ENCODE assay signal across 11 cellular contexts in genomic region chr14:99645545-99646505, GRCh38. TPM values are rescaled to one million over a fixed set of nuclear protein-coding genes. Genes with fewer than 3 reads are reported as not detected.
A peak's percentile ranks its signal among the peaks of the same experiment; 100 is the strongest.
DNase-seq lines count a peak whose midpoint lies in the region; ATAC-seq, FAIRE-seq and TF ChIP-seq lines count a peak whose summit lies in the region.
"Had no signal": no experiment of that assay in that cellular context is flagged by ENCODE, and none has a peak within 500 bp of the region (broad histone marks: within the 10 kb centered on the region; RNA-seq: fewer than 3 reads in every experiment).

No MANE protein-coding gene starts in this region.

- CTCF ChIA-PET in HCT116 (lab: Charles Lee), result no interaction called here

- H3K9me1 ChIP-seq in keratinocyte (ENCODE audit: control insufficient read depth, extremely low read depth, insufficient read depth, low read length), result no peaks in the 10 kb centered on the region

- no peak overlapping the region for H3K4me3 ChIP-seq in HCT116 (replicated peaks in 1 of 2; ENCODE audit: low read depth in 1 of 2, low read length in 2 of 2)
- H3K4me3 ChIP-seq in cardiac fibroblast (replicated peaks in 1 of 2; ENCODE audit: low read depth in 2 of 2, low read length in 2 of 2), result peak overlapping the region; percentile 29 to 30
- peak overlapping the region; percentile 2 to 53 (median 46) for H3K4me3 ChIP-seq in keratinocyte (ENCODE audit: control insufficient read depth in 2 of 3, extremely low read depth in 1 of 3, insufficient read depth in 2 of 3, low read depth in 1 of 3, low read length in 3 of 3)
- peak overlapping the region; percentile 30 to 68 (median 33) for H3K4me3 ChIP-seq in spleen
- H3K4me3 ChIP-seq in effector memory CD4-positive, alpha-beta T cell (ENCODE audit: insufficient read depth, low read depth, low read length, poor library complexity, severe bottlenecking), result no peak overlapping the region

- no peak for DNase-seq in HCT116 (ENCODE audit: low read depth, low spot score)
- no peak for DNase-seq in cardiac fibroblast (ENCODE audit: low read depth in 2 of 2)
- DNase-seq in keratinocyte (ENCODE audit: low read depth, low spot score), result no peak
- DNase-seq in spleen, result no peak
- DNase-seq in ACHN, result no peak
- DNase-seq in stimulated activated CD4-positive, alpha-beta T cell treated with anti-CD3 and anti-CD28 coated beads, Interleukin-2, amount 100 ng/mL, for 48 hours, result no peak
- no peak for DNase-seq in 8988T
- DNase-seq in effector memory CD4-positive, alpha-beta T cell, result no peak
- DNase-seq: activated T-cell treated with anti-CD3 and anti-CD28 coated beads, Interleukin-2, amount 50 U/mL, for 1 hour; T-cell had no signal

- H2AFZ ChIP-seq in HCT116 (ENCODE audit: low read depth, low read length, poor library complexity, severe bottlenecking) (no peak overlapping the region), keratinocyte (ENCODE audit: control insufficient read depth, low read length) (peak overlapping the region; percentile 71)

- H3K9ac ChIP-seq in HCT116 (ENCODE audit: low read length), result no peak overlapping the region
- no peak overlapping the region for H3K9ac ChIP-seq in keratinocyte (ENCODE audit: control insufficient read depth, extremely low read depth, insufficient read depth, low read length)

- dilution Hi-C loops in keratinocyte (cut with MboI; ENCODE audit: extremely low pct_ligation_motif_present, low sequenced_read_pairs), result no loop called here

- H3K36me3 ChIP-seq in HCT116 (ENCODE audit: control insufficient read depth in 1 of 2, insufficient read depth in 2 of 2, low read length in 2 of 2) (no peaks in the 10 kb centered on the region), keratinocyte (ENCODE audit: control insufficient read depth in 2 of 2, extremely low read depth in 1 of 2, insufficient read depth in 2 of 2, low read length in 2 of 2) (no peaks in the 10 kb centered on the region), spleen (no peaks in the 10 kb centered on the region)
- H3K36me3 ChIP-seq in effector memory CD4-positive, alpha-beta T cell (ENCODE audit: control insufficient read depth, insufficient read depth, low read length), result no peaks in the 10 kb centered on the region

- no peak for TF ChIP-seq RAD21 in HCT116 (IDR thresholded peaks at IDR 0.05; ENCODE audit: low read depth)

- POLR2A ChIA-PET in HCT116 (lab: Charles Lee), result no interaction called here

- H3K4me1 ChIP-seq in HCT116 (ENCODE audit: control insufficient read depth in 1 of 2, insufficient read depth in 2 of 2, low read length in 2 of 2), result no peaks in the 10 kb centered on the region
- H3K4me1 ChIP-seq in keratinocyte (ENCODE audit: control insufficient read depth, extremely low read depth, insufficient read depth, low read length), result no peaks in the 10 kb centered on the region
- H3K4me1 ChIP-seq in spleen, result peaks cover 0 to 18% (median 9%) of the 10 kb centered on the region in 6 donors
- peaks cover 7% of the 10 kb centered on the region for H3K4me1 ChIP-seq in effector memory CD4-positive, alpha-beta T cell (ENCODE audit: control insufficient read depth, insufficient read depth, low read length, poor library complexity, severe bottlenecking)

- H3K9me2 ChIP-seq in HCT116 (ENCODE audit: insufficient read depth), result no peaks in the 10 kb centered on the region

- TF ChIP-seq POLR2A in HCT116 (IDR thresholded peaks at IDR 0.05; ENCODE audit: borderline replicate concordance, extremely low read depth, insufficient read depth, insufficient read length) (no peak), spleen (IDR thresholded peaks at IDR 0.05) (no peak)

- 43 to 52% (median 52%) methylated on average over 25 to 32 of the region's 32 CpGs for WGBS in spleen, 5 donors

- no peaks in the 10 kb centered on the region for H3K79me2 ChIP-seq in HCT116 (ENCODE audit: insufficient read depth, low read length)
- H3K79me2 ChIP-seq in keratinocyte (ENCODE audit: control insufficient read depth, insufficient read depth, low read length), result no peaks in the 10 kb centered on the region

- H3K9me3 ChIP-seq in HCT116 (ENCODE audit: control insufficient read depth in 1 of 2, insufficient read depth in 1 of 2, low read depth in 1 of 2, low read length in 2 of 2), result no peaks in the 10 kb centered on the region
- no peaks in the 10 kb centered on the region for H3K9me3 ChIP-seq in keratinocyte (ENCODE audit: control insufficient read depth, low read depth, low read length)
- H3K9me3 ChIP-seq in spleen, result no peaks in the 10 kb centered on the region
- H3K9me3 ChIP-seq in effector memory CD4-positive, alpha-beta T cell (ENCODE audit: control insufficient read depth, low read length), result no peaks in the 10 kb centered on the region

- intact Hi-C loops in HCT116 (cut with micrococcal nuclease) (no loop called here), spleen (cut with DNase I; ENCODE audit: low total_unique reads) (no loop called here)

- H3K27ac ChIP-seq in HCT116 (ENCODE audit: low read depth, low read length) (no peak overlapping the region), keratinocyte (ENCODE audit: control insufficient read depth, insufficient read depth, low read length) (no peak overlapping the region), spleen (peak overlapping the region in 3 of 8 donors; percentile 28 to 55 (median 30))
- H3K27ac ChIP-seq in effector memory CD4-positive, alpha-beta T cell (ENCODE audit: insufficient read depth, low read length, poor library complexity, severe bottlenecking), result no peak overlapping the region

- in situ Hi-C loops in ACHN (cut with HindIII; ENCODE audit: low pct_ligation_motif_present, low pct_unique_long_range_greater_than_20kb, low sequenced_read_pairs), result no loop called here

- H4K20me1 ChIP-seq in HCT116 (ENCODE audit: insufficient read depth), result no peaks in the 10 kb centered on the region
- H4K20me1 ChIP-seq in keratinocyte (ENCODE audit: control insufficient read depth, extremely low read depth, insufficient read depth, low read length), result no peaks in the 10 kb centered on the region

- H3K4me2 ChIP-seq in HCT116 (ENCODE audit: low read length) (no peak overlapping the region), keratinocyte (ENCODE audit: control insufficient read depth, extremely low read depth, insufficient read depth, low read depth, low read length) (peak overlapping the region; percentile 66)

- BruUV-seq in HCT116 (replicated peaks; lab: Mats Ljungman, UMichigan), result no TSS peak

- FAIRE-seq in keratinocyte (lab: Jason Lieb, UNC), result no peak

- 0 out of 2 replicates have a peak, but pooled peaks have one; percentile 32 for ATAC-seq in HCT116

- RAD21 ChIA-PET in HCT116 (lab: Charles Lee; ENCODE audit: low non-redundant PET in 1 of 2, low total read pairs in 2 of 2, uncharacterized antibody in 2 of 2, unreplicated experiment in 2 of 2), result no interaction called here

- TF ChIP-seq CTCF in HCT116 (IDR thresholded peaks at IDR 0.05 in 2 of 3, conservative IDR thresholded peaks at IDR 0.05 in 1 of 3; ENCODE audit: borderline replicate concordance in 1 of 3, insufficient read depth in 1 of 3, low read depth in 2 of 3, low read length in 2 of 3) (no peak), cardiac fibroblast (IDR thresholded peaks at IDR 0.05; ENCODE audit: low read depth, low read length) (no peak), keratinocyte (optimal IDR thresholded peaks at IDR 0.05 in 1 of 3, IDR thresholded peaks at IDR 0.05 in 1 of 3, conservative IDR thresholded peaks at IDR 0.05 in 1 of 3; ENCODE audit: extremely low read depth in 1 of 3, insufficient read depth in 2 of 3, low read length in 3 of 3) (no peak), spleen (IDR thresholded peaks at IDR 0.05 in 8 of 11, conservative IDR thresholded peaks at IDR 0.05 in 3 of 11) (no peak)

- H3K27me3 ChIP-seq in HCT116 (ENCODE audit: insufficient read depth, low read length) (no peaks in the 10 kb centered on the region), keratinocyte (ENCODE audit: control insufficient read depth, extremely low read depth, insufficient read depth, low read length) (peaks cover 27% of the 10 kb centered on the region), spleen (replicated peaks in 1 of 7) (peaks cover 0 to 46% (median 19%) of the 10 kb centered on the region in 7 donors)
- peaks cover 10% of the 10 kb centered on the region for H3K27me3 ChIP-seq in effector memory CD4-positive, alpha-beta T cell (replicated peaks; ENCODE audit: control insufficient read depth, insufficient read depth, low read length, poor library complexity, severe bottlenecking)

RNA-seq across cellular contexts. Expression of gene HHIPL1, which starts 0.9 kb away (rescaled TPM):
- total RNA-seq in HCT116 (2021; ENCODE audit: unreplicated experiment), result not detected
- 0.02 and 0.03 TPM in 2 replicates for polyA plus RNA-seq in HCT116 (2012)
- 0.08 to 0.17 TPM (median 0.11 TPM) in 3 replicates for polyA plus RNA-seq in keratinocyte
- polyA plus RNA-seq in keratinocyte (2011; ENCODE audit: low read depth), result 0.10 TPM
- 0.07 and 0.21 TPM in 2 replicates for polyA plus RNA-seq in keratinocyte (2011; cell fraction: cytosol; rRNA removed)
- polyA plus RNA-seq in keratinocyte (2011; cell fraction: nucleus; rRNA removed), result 0.34 and 0.39 TPM in 2 replicates
- 0.15 and 0.45 TPM in 2 replicates for polyA plus RNA-seq in keratinocyte (2012; ENCODE audit: low replicate concordance)
- 0.06 to 0.33 TPM (median 0.16 TPM) in 3 replicates for polyA minus RNA-seq in keratinocyte
- polyA minus RNA-seq in keratinocyte (2011; cell fraction: cytosol; rRNA and poly(A)+ RNA removed), result 0.58 TPM
- 0.42 and 0.47 TPM in 2 replicates for polyA minus RNA-seq in keratinocyte (2011; cell fraction: nucleus; rRNA and poly(A)+ RNA removed)
- total RNA-seq in spleen, result 1 to 10 TPM; 1.8 to 4.2 (median 2.8) TPM
- under 1 TPM; 0.43 to 0.67 (median 0.64) TPM for polyA plus RNA-seq in spleen

RNA-seq across cellular contexts. Expression of gene CYP46A1, which starts 38.3 kb away (rescaled TPM):
- total RNA-seq in HCT116 (2021; ENCODE audit: unreplicated experiment) (0.76 TPM), spleen (under 1 TPM; 0.16 to 0.85 (median 0.40) TPM)
- 0.27 and 0.35 TPM in 2 replicates for polyA plus RNA-seq in HCT116 (2012)
- polyA plus RNA-seq in keratinocyte (0.01 TPM in 2 of 3 replicates, not detected in the other), spleen (under 1 TPM; 0.11 to 0.38 (median 0.13) TPM)
- polyA plus RNA-seq in keratinocyte (2011; ENCODE audit: low read depth), result 0.05 TPM
- polyA plus RNA-seq in keratinocyte (2011; cell fraction: cytosol; rRNA removed), result not detected in 2 replicates
- polyA plus RNA-seq in keratinocyte (2011; cell fraction: nucleus; rRNA removed), result 0.01 and 0.12 TPM in 2 replicates
- 0.02 TPM in 1 of 2 replicates, not detected in the other for polyA plus RNA-seq in keratinocyte (2012; ENCODE audit: low replicate concordance)
- not detected in 3 replicates for polyA minus RNA-seq in keratinocyte
- not detected for polyA minus RNA-seq in keratinocyte (2011; cell fraction: cytosol; rRNA and poly(A)+ RNA removed)
- not detected in 2 replicates for polyA minus RNA-seq in keratinocyte (2011; cell fraction: nucleus; rRNA and poly(A)+ RNA removed)
- polyA plus RNA-seq: IgD-negative memory B cell had no signal

RNA-seq across cellular contexts. Expression of gene CCDC85C, which starts 41.8 kb away (rescaled TPM):
- total RNA-seq in HCT116 (2021; ENCODE audit: unreplicated experiment), result 42.3 TPM
- 32.0 and 36.2 TPM in 2 replicates for polyA plus RNA-seq in HCT116 (2012)
- polyA plus RNA-seq in keratinocyte, result 13.2 to 20.5 TPM (median 13.9 TPM) in 3 replicates
- 11.3 TPM for polyA plus RNA-seq in keratinocyte (2011; ENCODE audit: low read depth)
- 11.4 and 22.7 TPM in 2 replicates for polyA plus RNA-seq in keratinocyte (2011; cell fraction: cytosol; rRNA removed)
- polyA plus RNA-seq in keratinocyte (2011; cell fraction: nucleus; rRNA removed), result 18.7 and 22.5 TPM in 2 replicates
- 18.3 and 33.3 TPM in 2 replicates for polyA plus RNA-seq in keratinocyte (2012; ENCODE audit: low replicate concordance)
- 21.5 to 37.0 TPM (median 30.4 TPM) in 3 replicates for polyA minus RNA-seq in keratinocyte
- polyA minus RNA-seq in keratinocyte (2011; cell fraction: cytosol; rRNA and poly(A)+ RNA removed), result 44.9 TPM
- 14.4 and 18.8 TPM in 2 replicates for polyA minus RNA-seq in keratinocyte (2011; cell fraction: nucleus; rRNA and poly(A)+ RNA removed)
- 10 to 100 TPM in 4 of 7 donors, 1 to 10 TPM in 3; 6.0 to 12.4 (median 11.3) TPM for total RNA-seq in spleen
- polyA plus RNA-seq in spleen, result 1 to 10 TPM; 1.6 to 6.5 (median 1.9) TPM

Comparison
In these comparisons a context has a peak if more than half of its experiments do, and no peak if none do; other contexts are left out.
1. H3K4me3 ChIP-seq: peak in cardiac fibroblast (2 of 2), keratinocyte (3 of 3) and spleen (8 of 8); none in HCT116 (0 of 2) and effector memory CD4-positive, alpha-beta T cell (single experiment).